9 cellular contexts compared by ENCODE assay signal in the genomic region with DNA sequence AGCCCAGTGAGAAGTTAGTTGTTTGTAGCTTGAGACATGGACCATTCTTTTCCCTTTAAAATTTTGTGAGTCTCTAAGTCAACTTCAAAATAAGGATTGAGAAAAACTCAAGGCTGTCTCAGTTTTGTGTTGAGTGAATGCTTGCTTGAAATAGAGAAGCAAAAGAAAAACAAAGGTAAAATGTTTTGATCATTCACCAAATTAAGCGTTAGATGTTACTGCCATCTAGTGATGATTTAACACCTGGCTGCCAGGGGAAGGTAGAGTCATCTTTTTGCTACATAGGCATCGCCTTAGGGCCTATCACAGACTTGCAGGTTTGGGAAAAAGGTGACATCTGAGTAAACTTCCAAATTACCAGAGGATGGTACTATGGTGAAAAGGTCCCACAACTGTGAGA.
DNase-seq lines count a peak whose midpoint lies in the region; ATAC-seq and TF ChIP-seq lines count a peak whose summit lies in the region.
"Had no signal": no experiment of that assay in that cellular context is flagged by ENCODE, and none has a peak within 500 bp of the region (broad histone marks: within the 10 kb centered on the region; RNA-seq: fewer than 3 reads in every experiment).

No MANE protein-coding gene starts in this region.

- TF ChIP-seq RAD21 in neural cell (conservative IDR thresholded peaks at IDR 0.05) = no peak

- TF ChIP-seq CTCF in LNCAP (IDR thresholded peaks at IDR 0.05) (peak; percentile 68), astrocyte of the cerebellum (IDR thresholded peaks at IDR 0.05; ENCODE audit: low read depth, low read length, missing control alignments) (peak; percentile 28), neural cell (IDR thresholded peaks at IDR 0.05; ENCODE audit: poor library complexity, severe bottlenecking) (peak; percentile 22)

- H3K27ac ChIP-seq in neural cell (ENCODE audit: low read length) = no peak overlapping the region

- no peaks in the 10 kb centered on the region for H3K9me3 ChIP-seq in neural cell (ENCODE audit: low read length)

- no peak overlapping the region for H3K4me2 ChIP-seq in neural cell (ENCODE audit: low read length)

- no peaks in the 10 kb centered on the region for H4K20me1 ChIP-seq in neural cell (ENCODE audit: insufficient read depth)

- in situ Hi-C loops in astrocyte of the cerebellum (cut with HindIII; ENCODE audit: low sequenced_read_pairs) = no loop called here

- no peak overlapping the region for H2AFZ ChIP-seq in neural cell (ENCODE audit: low read depth, low read length)

- H3K27me3 ChIP-seq in neural cell (ENCODE audit: insufficient read depth, low read depth, low read length) = no peaks in the 10 kb centered on the region

- H3F3A ChIP-seq in neural cell (ENCODE audit: insufficient read depth, low read length, poor library complexity, severe bottlenecking) = no peaks in the 10 kb centered on the region

- no peak overlapping the region for H3K4me3 ChIP-seq in astrocyte of the cerebellum (ENCODE audit: low read depth, low read length)
- H3K4me3 ChIP-seq in neural cell (ENCODE audit: low read length) = no peak overlapping the region

- ATAC-seq in HG03135 (IDR thresholded peaks at IDR 0.05; ENCODE audit: unreplicated experiment) = no peak
- no peak for ATAC-seq in HG02588 (IDR thresholded peaks at IDR 0.05; ENCODE audit: unreplicated experiment)
- ATAC-seq: sciatic nerve had no signal

- TF ChIP-seq EP300 in neural cell (conservative IDR thresholded peaks at IDR 0.05; ENCODE audit: poor library complexity, severe bottlenecking) = no peak

- no peaks in the 10 kb centered on the region for H3K79me2 ChIP-seq in neural cell (replicated peaks; ENCODE audit: insufficient read depth, low read length)

- H3K9ac ChIP-seq in neural cell (ENCODE audit: low read length) = no peak overlapping the region

- H3K9me2 ChIP-seq in neural cell (ENCODE audit: insufficient read depth, low read length) = no peaks in the 10 kb centered on the region

- DNase-seq in NCI-H2029 treated with DMSO at 0.1 percent for 48 hours (lab: John Stamatoyannopoulos, UW) = peak; percentile 4
- no peak for DNase-seq in NCI-H2029 (lab: John Stamatoyannopoulos, UW)
- no peak for DNase-seq in astrocyte of the cerebellum (ENCODE audit: low read depth)
- no peak for DNase-seq in central memory CD4-positive, alpha-beta T cell

- no peaks in the 10 kb centered on the region for H3K36me3 ChIP-seq in neural cell (ENCODE audit: insufficient read depth, low read length)

TF ChIP-seq in neural cell, 6 proteins besides CTCF, POLR2A, EP300 and RAD21:
- TF ChIP-seq MXI1 (conservative IDR thresholded peaks at IDR 0.05; ENCODE audit: poor library complexity, severe bottlenecking) (no peak), EZH2 (IDR thresholded peaks at IDR 0.05; ENCODE audit: borderline replicate concordance, insufficient read depth, low read length, poor library complexity, severe bottlenecking) (no peak), TAF1 (IDR thresholded peaks at IDR 0.05; ENCODE audit: low read depth) (no peak), POLR2AphosphoS5 (IDR thresholded peaks at IDR 0.05) (no peak), SMC3 (conservative IDR thresholded peaks at IDR 0.05; ENCODE audit: poor library complexity) (no peak)
- TF ChIP-seq, protein P1, sequence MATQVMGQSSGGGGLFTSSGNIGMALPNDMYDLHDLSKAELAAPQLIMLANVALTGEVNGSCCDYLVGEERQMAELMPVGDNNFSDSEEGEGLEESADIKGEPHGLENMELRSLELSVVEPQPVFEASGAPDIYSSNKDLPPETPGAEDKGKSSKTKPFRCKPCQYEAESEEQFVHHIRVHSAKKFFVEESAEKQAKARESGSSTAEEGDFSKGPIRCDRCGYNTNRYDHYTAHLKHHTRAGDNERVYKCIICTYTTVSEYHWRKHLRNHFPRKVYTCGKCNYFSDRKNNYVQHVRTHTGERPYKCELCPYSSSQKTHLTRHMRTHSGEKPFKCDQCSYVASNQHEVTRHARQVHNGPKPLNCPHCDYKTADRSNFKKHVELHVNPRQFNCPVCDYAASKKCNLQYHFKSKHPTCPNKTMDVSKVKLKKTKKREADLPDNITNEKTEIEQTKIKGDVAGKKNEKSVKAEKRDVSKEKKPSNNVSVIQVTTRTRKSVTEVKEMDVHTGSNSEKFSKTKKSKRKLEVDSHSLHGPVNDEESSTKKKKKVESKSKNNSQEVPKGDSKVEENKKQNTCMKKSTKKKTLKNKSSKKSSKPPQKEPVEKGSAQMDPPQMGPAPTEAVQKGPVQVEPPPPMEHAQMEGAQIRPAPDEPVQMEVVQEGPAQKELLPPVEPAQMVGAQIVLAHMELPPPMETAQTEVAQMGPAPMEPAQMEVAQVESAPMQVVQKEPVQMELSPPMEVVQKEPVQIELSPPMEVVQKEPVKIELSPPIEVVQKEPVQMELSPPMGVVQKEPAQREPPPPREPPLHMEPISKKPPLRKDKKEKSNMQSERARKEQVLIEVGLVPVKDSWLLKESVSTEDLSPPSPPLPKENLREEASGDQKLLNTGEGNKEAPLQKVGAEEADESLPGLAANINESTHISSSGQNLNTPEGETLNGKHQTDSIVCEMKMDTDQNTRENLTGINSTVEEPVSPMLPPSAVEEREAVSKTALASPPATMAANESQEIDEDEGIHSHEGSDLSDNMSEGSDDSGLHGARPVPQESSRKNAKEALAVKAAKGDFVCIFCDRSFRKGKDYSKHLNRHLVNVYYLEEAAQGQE (IDR thresholded peaks at IDR 0.05; ENCODE audit: borderline replicate concordance) = no peak
TF ChIP-seq in neural cell: peak in this region for 0.
